11 cellular contexts compared by ENCODE assay signal in the genomic region with DNA sequence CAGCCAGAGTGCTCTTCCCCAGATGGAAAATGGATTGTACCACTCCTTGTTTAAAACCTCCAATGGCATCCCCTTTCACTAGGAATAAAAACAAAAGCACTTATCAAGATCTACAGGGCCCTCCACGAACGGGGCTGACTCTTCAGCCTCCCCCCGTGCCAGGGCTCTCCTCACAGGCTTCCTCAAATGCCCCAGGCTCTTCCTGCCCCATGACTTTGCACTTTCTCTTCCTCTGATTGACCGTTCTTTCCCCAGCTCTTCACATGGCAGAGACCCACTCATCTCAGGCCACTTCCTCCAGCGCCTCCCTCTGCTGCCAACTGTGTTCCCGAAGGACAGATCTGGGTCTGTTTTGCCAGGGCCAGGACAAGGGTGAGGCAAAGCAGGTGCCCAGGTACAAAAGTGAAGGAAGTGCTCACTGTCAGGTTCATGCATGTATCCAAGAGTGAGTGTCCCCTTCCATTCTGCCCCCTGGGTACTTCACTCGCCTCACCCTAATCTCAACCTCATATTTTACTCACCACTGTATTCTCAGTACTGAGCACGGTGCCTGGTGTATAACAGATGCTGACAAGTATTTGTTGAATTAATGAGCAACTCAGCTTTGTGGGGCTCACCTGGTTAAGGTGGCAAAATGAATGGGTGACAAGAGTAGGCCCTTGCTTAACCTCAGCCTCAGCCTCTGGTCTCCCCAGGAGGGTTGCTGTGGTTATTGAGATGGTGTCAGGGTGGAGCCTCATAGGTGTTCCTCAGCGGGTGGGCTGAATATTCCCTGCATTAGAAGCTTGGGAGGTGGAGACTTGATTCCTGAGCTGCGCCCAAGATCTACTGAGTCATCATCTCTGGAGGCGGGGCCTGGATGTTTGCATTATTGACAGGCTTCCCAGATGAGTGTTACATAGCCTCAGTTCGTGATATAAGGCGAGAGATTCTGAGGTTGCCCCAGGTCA. TPM values are rescaled to one million over a fixed set of nuclear protein-coding genes. Genes with fewer than 3 reads are reported as not detected.
A peak's percentile ranks its signal among the peaks of the same experiment; 100 is the strongest.
DNase-seq lines count a peak whose midpoint lies in the region; ATAC-seq and TF ChIP-seq lines count a peak whose summit lies in the region.
"Had no signal": no experiment of that assay in that cellular context is flagged by ENCODE, and none has a peak within 500 bp of the region (broad histone marks: within the 10 kb centered on the region; RNA-seq: fewer than 3 reads in every experiment).

No MANE protein-coding gene starts in this region.

- POLR2A ChIA-PET in MCF 10A (lab: Yijun Ruan, JAX), result interaction anchor here (0.9 to 1.0 kb wide), 2 partner anchors 9 to 10 kb away, joined by 3 to 4 read pairs; no protein-coding TSS in a partner anchor

- peaks cover 12% of the 10 kb centered on the region for H3K4me1 Mint-ChIP-seq in MCF 10A (ENCODE audit: insufficient read depth, unreplicated experiment)

- H3K36me3 ChIP-seq in breast epithelium (no peaks in the 10 kb centered on the region), RWPE2 (ENCODE audit: low read depth) (no peaks in the 10 kb centered on the region), tibial artery (no peaks in the 10 kb centered on the region)

- H3K4me3 Mint-ChIP-seq in MCF 10A (ENCODE audit: unreplicated experiment), result no peak overlapping the region

- H3K27me3 ChIP-seq in breast epithelium, result no peaks in the 10 kb centered on the region
- H3K27me3 ChIP-seq in RWPE2 (ENCODE audit: insufficient read depth, poor library complexity, severe bottlenecking), result no peaks in the 10 kb centered on the region
- no peaks in the 10 kb centered on the region for H3K27me3 ChIP-seq in tibial artery
- H3K27me3 ChIP-seq: body of pancreas had no signal

- no peaks in the 10 kb centered on the region for H3K27me3 Mint-ChIP-seq in MCF 10A (ENCODE audit: insufficient read depth, unreplicated experiment)

- ATAC-seq in RWPE2 (ENCODE audit: low read depth), result peak; percentile 92
- ATAC-seq in GM21737 (IDR thresholded peaks at IDR 0.05; ENCODE audit: unreplicated experiment), result no peak
- ATAC-seq: body of pancreas had no signal

- no peaks in the 10 kb centered on the region for H3K9me3 Mint-ChIP-seq in MCF 10A (ENCODE audit: unreplicated experiment)

- no TSS peak for BruUV-seq in MCF 10A (replicated peaks; lab: Mats Ljungman, UMichigan)

- H3K4me1 ChIP-seq in breast epithelium (no peaks in the 10 kb centered on the region), RWPE2 (ENCODE audit: insufficient read depth, poor library complexity, severe bottlenecking) (peaks cover 6% of the 10 kb centered on the region), tibial artery (no peaks in the 10 kb centered on the region)
- H3K4me1 ChIP-seq: body of pancreas had no signal

- H3K9me3 ChIP-seq in breast epithelium (no peaks in the 10 kb centered on the region), RWPE2 (ENCODE audit: severe bottlenecking) (no peaks in the 10 kb centered on the region), tibial artery (no peaks in the 10 kb centered on the region)
- H3K9me3 ChIP-seq: body of pancreas had no signal

- H3K27ac Mint-ChIP-seq in MCF 10A (ENCODE audit: low read depth, unreplicated experiment), result no peak overlapping the region

- H3K4me3 ChIP-seq in breast epithelium, result no peak overlapping the region
- no peak overlapping the region for H3K4me3 ChIP-seq in RWPE2 (ENCODE audit: severe bottlenecking)
- no peak overlapping the region for H3K4me3 ChIP-seq in tibial artery
- H3K4me3 ChIP-seq: body of pancreas had no signal

- no peaks in the 10 kb centered on the region for H3K36me3 Mint-ChIP-seq in MCF 10A (ENCODE audit: insufficient read depth, unreplicated experiment)

- no peak for TF ChIP-seq POLR2A in breast epithelium (IDR thresholded peaks at IDR 0.05)

- CTCF ChIA-PET in MCF 10A (lab: Yijun Ruan, JAX), result interaction anchor here (0.8 kb wide), 1 partner anchor 169 kb away, joined by 3 read pairs; no protein-coding TSS in a partner anchor

- intact Hi-C loops in MCF 10A (cut with micrococcal nuclease), result no loop called here
- intact Hi-C loops in breast epithelium (cut with DNase I; ENCODE audit: low total_unique reads), result no loop called here
- intact Hi-C loops in tibial artery (cut with DNase I; ENCODE audit: low total_unique reads), result no loop called here

- TF ChIP-seq CTCF in MCF 10A (IDR thresholded peaks at IDR 0.05; ENCODE audit: unreplicated experiment) (no peak), breast epithelium (IDR thresholded peaks at IDR 0.05) (no peak), RWPE2 (IDR thresholded peaks at IDR 0.05; ENCODE audit: poor library complexity, severe bottlenecking) (no peak), tibial artery (IDR thresholded peaks at IDR 0.05) (no peak)

- H3K27ac ChIP-seq in breast epithelium, result no peak overlapping the region
- no peak overlapping the region for H3K27ac ChIP-seq in RWPE2 (ENCODE audit: poor library complexity, severe bottlenecking)
- H3K27ac ChIP-seq in tibial artery, result no peak overlapping the region

- peak; percentile 89 for DNase-seq in MCF 10A (ENCODE audit: unreplicated experiment)
- DNase-seq in breast epithelium (ENCODE audit: low spot score in 2 of 2), result no peak
- no peak for DNase-seq in RWPE2 (ENCODE audit: low spot score)
- peak; percentile 79 for DNase-seq in foreskin melanocyte
- peak; percentile 48 to 69 for DNase-seq in tibial artery
- no peak for DNase-seq in NCI-H526 treated with DMSO at 0.1 percent for 48 hours (lab: John Stamatoyannopoulos, UW)
- DNase-seq in epidermal melanocyte (ENCODE audit: insufficient read length, low spot score), result no peak
- DNase-seq: activated CD4-positive, CD25-positive, alpha-beta regulatory T cell; NCI-H2081 treated with DMSO at 0.1 percent for 48 hours had no signal

RNA-seq across cellular contexts. Expression of gene SYT6, which starts 39.6 kb away (rescaled TPM):
- total RNA-seq in MCF 10A (2022) (not detected in 2 replicates), breast epithelium (under 1 TPM; under 0.01 to 0.15 (median under 0.01) TPM)

Comparison
In these comparisons a context has a peak if more than half of its experiments do, and no peak if none do; other contexts are left out.
1. DNase-seq: peak in MCF 10A (single experiment), foreskin melanocyte (single experiment) and tibial artery (2 of 2); none in breast epithelium (0 of 2), RWPE2 (single experiment), NCI-H526 treated with DMSO at 0.1 percent for 48 hours (single experiment) and epidermal melanocyte (single experiment).